24 cellular contexts compared by ENCODE assay signal in genomic region chr3:88132894-88133293, GRCh38.
"Had no signal": no experiment of that assay in that cellular context is flagged by ENCODE, and none has a peak within 500 bp of the region (broad histone marks: within the 10 kb centered on the region; RNA-seq: fewer than 3 reads in every experiment).

No MANE protein-coding gene starts in this region.

- H3K4me3 Mint-ChIP-seq: activated B cell treated with CpG ODN at 0.5 μM for 24 hours; activated CD4-positive, alpha-beta memory T cell treated with anti-CD3 and anti-CD28 coated beads, Interleukin-2, amount 10 ng/mL, durations not matched to agents 7 days and 5 days; activated CD8-positive, alpha-beta memory T cell treated with anti-CD3 and anti-CD28 coated beads, Interleukin-2, amount 10 ng/mL, durations not matched to agents 7 days and 5 days; naive thymus-derived CD8-positive, alpha-beta T cell; stimulated activated naive B cell treated with anti-CD40 and anti-IgM and Interleukin-4, amounts not matched to agents 10 μg/mL and 1 μg/mL and 100 μg/mL, for 72 hours had no signal

- H3K4me1 Mint-ChIP-seq: activated B cell treated with CpG ODN at 0.5 μM for 24 hours; naive thymus-derived CD8-positive, alpha-beta T cell had no signal

- H3K4me1 ChIP-seq: foreskin keratinocyte, lower lobe of right lung, prostate gland, tibial artery, vagina had no signal

- H3K27me3 Mint-ChIP-seq: activated B cell treated with CpG ODN at 0.5 μM for 24 hours; activated CD4-positive, alpha-beta memory T cell treated with anti-CD3 and anti-CD28 coated beads, Interleukin-2, amount 10 ng/mL, durations not matched to agents 7 days and 5 days; activated CD8-positive, alpha-beta memory T cell treated with anti-CD3 and anti-CD28 coated beads, Interleukin-2, amount 10 ng/mL, durations not matched to agents 7 days and 5 days; naive thymus-derived CD8-positive, alpha-beta T cell; stimulated activated naive B cell treated with anti-CD40 and anti-IgM and Interleukin-4, amounts not matched to agents 10 μg/mL and 1 μg/mL and 100 μg/mL, for 72 hours had no signal

- H3K4me3 ChIP-seq: dorsolateral prefrontal cortex, lower lobe of right lung, prostate gland, tibial artery, vagina had no signal

- H3K27ac Mint-ChIP-seq: activated B cell treated with CpG ODN at 0.5 μM for 24 hours; activated CD4-positive, alpha-beta memory T cell treated with anti-CD3 and anti-CD28 coated beads, Interleukin-2, amount 10 ng/mL, durations not matched to agents 7 days and 5 days; activated CD8-positive, alpha-beta memory T cell treated with anti-CD3 and anti-CD28 coated beads, Interleukin-2, amount 10 ng/mL, durations not matched to agents 7 days and 5 days; stimulated activated naive B cell treated with anti-CD40 and anti-IgM and Interleukin-4, amounts not matched to agents 10 μg/mL and 1 μg/mL and 100 μg/mL, for 72 hours had no signal

- H3K9me3 ChIP-seq: lower lobe of right lung, prostate gland, tibial artery, vagina had no signal

- H3K27ac ChIP-seq: epithelial cell of prostate, foreskin keratinocyte, lower lobe of right lung, prostate gland, tibial artery, vagina had no signal

- ATAC-seq: activated CD8-positive, alpha-beta memory T cell treated with anti-CD3 and anti-CD28 coated beads, Interleukin-2, amount 10 ng/mL, durations not matched to agents 7 days and 5 days; foreskin keratinocyte; lower lobe of right lung; naive thymus-derived CD8-positive, alpha-beta T cell; right cardiac atrium; stimulated activated naive B cell treated with anti-CD40 and anti-IgM and Interleukin-4, amounts not matched to agents 10 μg/mL and 1 μg/mL and 100 μg/mL, for 72 hours had no signal

- FAIRE-seq: colon, keratinocyte, small intestine had no signal

- H3K36me3 ChIP-seq: prostate gland had no signal

- DNase-seq: activated B cell treated with CpG ODN at 0.5 μM for 24 hours; activated CD4-positive, alpha-beta memory T cell treated with anti-CD3 and anti-CD28 coated beads, Interleukin-2, amount 10 ng/mL, durations not matched to agents 7 days and 5 days; activated CD4-positive, alpha-beta T cell treated with anti-CD3 and anti-CD28 coated beads for 48 hours; activated CD8-positive, alpha-beta memory T cell treated with anti-CD3 and anti-CD28 coated beads, Interleukin-2, amount 10 ng/mL, durations not matched to agents 7 days and 5 days; activated effector memory CD4-positive, alpha-beta T cell treated with anti-CD3 and anti-CD28 coated beads, Interleukin-2, amount 50 U/mL, for 16 hours; activated naive CD4-positive, alpha-beta T cell treated with anti-CD3 and anti-CD28 coated beads, Interleukin-2, amount 50 U/mL, for 16 hours; dorsolateral prefrontal cortex; foreskin keratinocyte; hypothalamus; lower lobe of right lung; naive thymus-derived CD8-positive, alpha-beta T cell; right cardiac atrium; small intestine; stimulated activated CD4-positive, alpha-beta T cell treated with anti-CD3 and anti-CD28 coated beads, Interleukin-4, amount 100 ng/mL, for 24 hours; stimulated activated naive B cell treated with anti-CD40 and anti-IgM and Interleukin-4, amounts not matched to agents 10 μg/mL and 1 μg/mL and 100 μg/mL, for 72 hours; substantia nigra; T-helper 1 cell; T-helper 9 cell; tibial artery had no signal

- H3K9me3 Mint-ChIP-seq: activated B cell treated with CpG ODN at 0.5 μM for 24 hours; activated CD4-positive, alpha-beta memory T cell treated with anti-CD3 and anti-CD28 coated beads, Interleukin-2, amount 10 ng/mL, durations not matched to agents 7 days and 5 days; naive thymus-derived CD8-positive, alpha-beta T cell; stimulated activated naive B cell treated with anti-CD40 and anti-IgM and Interleukin-4, amounts not matched to agents 10 μg/mL and 1 μg/mL and 100 μg/mL, for 72 hours had no signal

- H3K27me3 ChIP-seq: dorsolateral prefrontal cortex, foreskin keratinocyte, tibial artery, vagina had no signal
